ENCODE assay signal across 11 cellular contexts in genomic region chrX:112867570-112867969, GRCh38. TPM values are rescaled to one million over a fixed set of nuclear protein-coding genes. Genes with fewer than 3 reads are reported as not detected.
A peak's percentile ranks its signal among the peaks of the same experiment; 100 is the strongest.
DNase-seq lines count a peak whose midpoint lies in the region; ATAC-seq and TF ChIP-seq lines count a peak whose summit lies in the region.
"Had no signal": no experiment of that assay in that cellular context is flagged by ENCODE, and none has a peak within 500 bp of the region (broad histone marks: within the 10 kb centered on the region; RNA-seq: fewer than 3 reads in every experiment).

No MANE protein-coding gene starts in this region.

- DNase-seq in epithelial cell of esophagus (ENCODE audit: low read depth) (no peak), cerebellum (ENCODE audit: low spot score) (no peak), DMS114 treated with DMSO at 0.1 percent for 48 hours (lab: John Stamatoyannopoulos, UW; ENCODE audit: unreplicated experiment) (no peak)
- no peak for DNase-seq in CD8-positive, alpha-beta T cell
- DNase-seq: activated CD8-positive, alpha-beta memory T cell treated with anti-CD3 and anti-CD28 coated beads, Interleukin-2, amount 10 ng/mL, durations not matched to agents 7 days and 5 days; COR-L47 had no signal

- no peaks in the 10 kb centered on the region for H3K36me3 ChIP-seq in CD8-positive, alpha-beta T cell (ENCODE audit: insufficient read depth, low read length)

- CTCF ChIA-PET in CD8-positive, alpha-beta T cell (lab: Charles Lee), result no interaction called here

- H3K36me3 Mint-ChIP-seq in CD8-positive, alpha-beta T cell, result no peaks in the 10 kb centered on the region
- H3K36me3 Mint-ChIP-seq: activated CD8-positive, alpha-beta memory T cell treated with anti-CD3 and anti-CD28 coated beads, Interleukin-2, amount 10 ng/mL, durations not matched to agents 7 days and 5 days; brain had no signal

- POLR2A ChIA-PET in CD8-positive, alpha-beta T cell (lab: Charles Lee), result no interaction called here

- H3K27ac Mint-ChIP-seq in CD8-positive, alpha-beta T cell, result no peak overlapping the region
- H3K27ac Mint-ChIP-seq: activated CD8-positive, alpha-beta memory T cell treated with anti-CD3 and anti-CD28 coated beads, Interleukin-2, amount 10 ng/mL, durations not matched to agents 7 days and 5 days had no signal

- ATAC-seq in GM19468 (IDR thresholded peaks at IDR 0.05; ENCODE audit: extremely low read depth, unreplicated experiment) (peak; percentile 76), HG03103 (IDR thresholded peaks at IDR 0.05; ENCODE audit: low read depth, unreplicated experiment) (peak; percentile 74), HG03045 (IDR thresholded peaks at IDR 0.05; ENCODE audit: unreplicated experiment) (no peak)
- ATAC-seq in CD8-positive, alpha-beta T cell, result no peak
- ATAC-seq: activated CD8-positive, alpha-beta memory T cell treated with anti-CD3 and anti-CD28 coated beads, Interleukin-2, amount 10 ng/mL, durations not matched to agents 7 days and 5 days had no signal

- no peaks in the 10 kb centered on the region for H3K4me1 ChIP-seq in CD8-positive, alpha-beta T cell (ENCODE audit: insufficient read depth, low read length)

- no peaks in the 10 kb centered on the region for H3K9me3 ChIP-seq in CD8-positive, alpha-beta T cell (ENCODE audit: low read length)

- H3K4me3 ChIP-seq in epithelial cell of esophagus (ENCODE audit: low read length), result no peak overlapping the region
- H3K4me3 ChIP-seq in CD8-positive, alpha-beta T cell (ENCODE audit: low read depth, low read length), result no peak overlapping the region

- no peak overlapping the region for H3K27ac ChIP-seq in CD8-positive, alpha-beta T cell (ENCODE audit: low read depth, low read length)

- peaks cover 2% of the 10 kb centered on the region for H3K27me3 Mint-ChIP-seq in CD8-positive, alpha-beta T cell (ENCODE audit: low read depth)
- H3K27me3 Mint-ChIP-seq: activated CD8-positive, alpha-beta memory T cell treated with anti-CD3 and anti-CD28 coated beads, Interleukin-2, amount 10 ng/mL, durations not matched to agents 7 days and 5 days; brain had no signal

- TF ChIP-seq CTCF in GM12873 (IDR thresholded peaks at IDR 0.05; ENCODE audit: insufficient read depth, low read depth, low read length, missing control alignments) (peak; percentile 30), epithelial cell of esophagus (IDR thresholded peaks at IDR 0.05; ENCODE audit: insufficient read depth, low read depth, low read length, missing control alignments) (peak; percentile 13)
- TF ChIP-seq CTCF in CD8-positive, alpha-beta T cell (IDR thresholded peaks at IDR 0.05), result no peak

- H3K4me3 Mint-ChIP-seq in CD8-positive, alpha-beta T cell, result no peak overlapping the region
- H3K4me3 Mint-ChIP-seq: activated CD8-positive, alpha-beta memory T cell treated with anti-CD3 and anti-CD28 coated beads, Interleukin-2, amount 10 ng/mL, durations not matched to agents 7 days and 5 days; brain had no signal

- intact Hi-C loops in CD8-positive, alpha-beta T cell (cut with DNase I, micrococcal nuclease), result loop anchor here in 1 of 2 experiments (10.0 kb wide), 1 partner anchor 63 kb away; no protein-coding TSS in a partner anchor

- no peaks in the 10 kb centered on the region for H3K4me1 Mint-ChIP-seq in CD8-positive, alpha-beta T cell (ENCODE audit: low read depth)
- H3K4me1 Mint-ChIP-seq: activated CD8-positive, alpha-beta memory T cell treated with anti-CD3 and anti-CD28 coated beads, Interleukin-2, amount 10 ng/mL, durations not matched to agents 7 days and 5 days; brain had no signal

- H3K9me3 Mint-ChIP-seq in CD8-positive, alpha-beta T cell, result no peaks in the 10 kb centered on the region
- H3K9me3 Mint-ChIP-seq: brain had no signal

- H3K27me3 ChIP-seq in CD8-positive, alpha-beta T cell (ENCODE audit: insufficient read depth, low read length), result no peaks in the 10 kb centered on the region

RNA-seq across cellular contexts. Expression of gene AMOT, which starts 26.9 kb away (rescaled TPM):
- total RNA-seq in cerebellum, result 15.4 TPM
- total RNA-seq in CD8-positive, alpha-beta T cell, result 1 to 10 TPM in 1 of 2 experiments, under 1 TPM in 1; 0.61 to 1.3 TPM

Comparison
In these comparisons a context has a peak if more than half of its experiments do, and no peak if none do; other contexts are left out.
1. ATAC-seq: peak in GM19468 (single experiment) and HG03103 (single experiment); none in HG03045 (single experiment) and CD8-positive, alpha-beta T cell (single experiment).